1 cellular context compared by ENCODE assay signal in genomic region chr17:752002-752619, GRCh38.
TF ChIP-seq lines count a peak whose summit lies in the region.

TSS of gene GEMIN4 (minus strand) at chr17:752264. CDS start at chr17:752142, 122 bp downstream.

TF ChIP-seq in HEK293, 187 proteins besides CTCF, POLR2A, EP300 and RAD21 (continued from another document and continues in another):
- TF ChIP-seq ZSCAN16 (tag by site-specific recombination; IDR thresholded peaks at IDR 0.05) = no peak
- no peak for TF ChIP-seq ZNF785 (tag by site-specific recombination; IDR thresholded peaks at IDR 0.05)
- TF ChIP-seq YY1 (tag by site-specific recombination; IDR thresholded peaks at IDR 0.05) = peak; percentile 76
- TF ChIP-seq, protein P1, sequence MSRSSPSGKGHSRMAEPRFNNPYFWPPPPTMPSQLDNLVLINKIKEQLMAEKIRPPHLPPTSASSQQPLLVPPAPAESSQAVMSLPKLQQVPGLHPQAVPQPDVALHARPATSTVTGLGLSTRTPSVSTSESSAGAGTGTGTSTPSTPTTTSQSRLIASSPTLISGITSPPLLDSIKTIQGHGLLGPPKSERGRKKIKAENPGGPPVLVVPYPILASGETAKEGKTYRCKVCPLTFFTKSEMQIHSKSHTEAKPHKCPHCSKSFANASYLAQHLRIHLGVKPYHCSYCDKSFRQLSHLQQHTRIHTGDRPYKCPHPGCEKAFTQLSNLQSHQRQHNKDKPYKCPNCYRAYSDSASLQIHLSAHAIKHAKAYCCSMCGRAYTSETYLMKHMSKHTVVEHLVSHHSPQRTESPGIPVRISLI (tag by site-specific recombination; IDR thresholded peaks at IDR 0.05) = no peak
- TF ChIP-seq ZFP41 (tag by site-specific recombination; IDR thresholded peaks at IDR 0.05; ENCODE audit: borderline replicate concordance) = no peak
- TF ChIP-seq ZNF266 (tag by site-specific recombination; IDR thresholded peaks at IDR 0.05; ENCODE audit: low read depth) = no peak
- no peak for TF ChIP-seq BCL6B (tag by site-specific recombination; IDR thresholded peaks at IDR 0.05)
- TF ChIP-seq ZIC2 (tag by site-specific recombination; IDR thresholded peaks at IDR 0.05) = peak; percentile 82
- no peak for TF ChIP-seq ZNF514 (tag by site-specific recombination; IDR thresholded peaks at IDR 0.05)
- TF ChIP-seq ZNF324 (tag by site-specific recombination; IDR thresholded peaks at IDR 0.05) = peak; percentile 67; the same call in 1 of the 2 replicates
- TF ChIP-seq ZNF621 (tag by site-specific recombination; IDR thresholded peaks at IDR 0.05) = no peak
- TF ChIP-seq ZNF677 (tag by site-specific recombination; IDR thresholded peaks at IDR 0.05) = 0 out of 2 replicates have a peak, but pooled peaks have one; percentile 36
- no peak for TF ChIP-seq ZNF664 (tag by site-specific recombination; IDR thresholded peaks at IDR 0.05)
- peak; percentile 80 for TF ChIP-seq SP3 (tag by site-specific recombination; IDR thresholded peaks at IDR 0.05)
- no peak for TF ChIP-seq ZNF768 (tag by site-specific recombination; IDR thresholded peaks at IDR 0.05)
- peak; percentile 74 for TF ChIP-seq ZBTB48 (tag by site-specific recombination; IDR thresholded peaks at IDR 0.05)
- TF ChIP-seq SCRT2 (tag by site-specific recombination; IDR thresholded peaks at IDR 0.05) = no peak
- no peak for TF ChIP-seq GLI4 (tag by site-specific recombination; IDR thresholded peaks at IDR 0.05)
- TF ChIP-seq, protein P2, sequence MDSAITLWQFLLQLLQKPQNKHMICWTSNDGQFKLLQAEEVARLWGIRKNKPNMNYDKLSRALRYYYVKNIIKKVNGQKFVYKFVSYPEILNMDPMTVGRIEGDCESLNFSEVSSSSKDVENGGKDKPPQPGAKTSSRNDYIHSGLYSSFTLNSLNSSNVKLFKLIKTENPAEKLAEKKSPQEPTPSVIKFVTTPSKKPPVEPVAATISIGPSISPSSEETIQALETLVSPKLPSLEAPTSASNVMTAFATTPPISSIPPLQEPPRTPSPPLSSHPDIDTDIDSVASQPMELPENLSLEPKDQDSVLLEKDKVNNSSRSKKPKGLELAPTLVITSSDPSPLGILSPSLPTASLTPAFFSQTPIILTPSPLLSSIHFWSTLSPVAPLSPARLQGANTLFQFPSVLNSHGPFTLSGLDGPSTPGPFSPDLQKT (IDR thresholded peaks at IDR 0.05; ENCODE audit: borderline replicate concordance, low read depth, low read length) = no peak
- no peak for TF ChIP-seq ZNF169 (tag by site-specific recombination; IDR thresholded peaks at IDR 0.05)
- TF ChIP-seq BCL11B (tag by site-specific recombination; IDR thresholded peaks at IDR 0.05; ENCODE audit: low read depth) = no peak
- TF ChIP-seq ZNF830 (tag by site-specific recombination; IDR thresholded peaks at IDR 0.05; ENCODE audit: low read depth) = no peak
- no peak for TF ChIP-seq ZNF350 (tag by site-specific recombination; IDR thresholded peaks at IDR 0.05)
- peak; percentile 85; the same call in 1 of the 2 replicates for TF ChIP-seq PBX3 (CRISPR knock-in tag; IDR thresholded peaks at IDR 0.05)
- no peak for TF ChIP-seq ZNF184 (tag by site-specific recombination; IDR thresholded peaks at IDR 0.05)
- TF ChIP-seq ZNF660 (tag by site-specific recombination; IDR thresholded peaks at IDR 0.05) = peak; percentile 67
- no peak; the same call in 1 of the 2 replicates for TF ChIP-seq HOXD13 (CRISPR knock-in tag; IDR thresholded peaks at IDR 0.05; ENCODE audit: borderline replicate concordance)
- peak; percentile 65 for TF ChIP-seq YY2 (tag by site-specific recombination; IDR thresholded peaks at IDR 0.05)
- no peak for TF ChIP-seq ZNF843 (tag by site-specific recombination; IDR thresholded peaks at IDR 0.05)
- no peak for TF ChIP-seq OSR2 (tag by site-specific recombination; IDR thresholded peaks at IDR 0.05)
- TF ChIP-seq ZNF404 (tag by site-specific recombination; IDR thresholded peaks at IDR 0.05) = no peak
- TF ChIP-seq ZNF202 (tag by site-specific recombination; IDR thresholded peaks at IDR 0.05; ENCODE audit: borderline replicate concordance) = no peak
- TF ChIP-seq ZNF558 (tag by site-specific recombination; IDR thresholded peaks at IDR 0.05) = no peak
- no peak for TF ChIP-seq RBAK (tag by site-specific recombination; IDR thresholded peaks at IDR 0.05)
- TF ChIP-seq ZNF37A (tag by site-specific recombination; IDR thresholded peaks at IDR 0.05) = no peak
- TF ChIP-seq KLF1 (tag by site-specific recombination; IDR thresholded peaks at IDR 0.05) = peak; percentile 39; the same call in 1 of the 2 replicates
- TF ChIP-seq KLF9 (tag by site-specific recombination; IDR thresholded peaks at IDR 0.05; ENCODE audit: low read depth) = peak; percentile 87
- TF ChIP-seq ZNF76 (tag by site-specific recombination; IDR thresholded peaks at IDR 0.05; ENCODE audit: borderline replicate concordance, low read depth) = peak; percentile 89; the same call in 1 of the 2 replicates
- no peak for TF ChIP-seq ZNF211 (tag by site-specific recombination; IDR thresholded peaks at IDR 0.05; ENCODE audit: low read depth)
- TF ChIP-seq ZNF416 (tag by site-specific recombination; IDR thresholded peaks at IDR 0.05) = no peak
- no peak for TF ChIP-seq ZNF26 (tag by site-specific recombination; IDR thresholded peaks at IDR 0.05)
- 0 out of 2 replicates have a peak, but pooled peaks have one; percentile 59 for TF ChIP-seq ZNF561 (tag by site-specific recombination; IDR thresholded peaks at IDR 0.05; ENCODE audit: borderline replicate concordance)
- TF ChIP-seq, protein P3, sequence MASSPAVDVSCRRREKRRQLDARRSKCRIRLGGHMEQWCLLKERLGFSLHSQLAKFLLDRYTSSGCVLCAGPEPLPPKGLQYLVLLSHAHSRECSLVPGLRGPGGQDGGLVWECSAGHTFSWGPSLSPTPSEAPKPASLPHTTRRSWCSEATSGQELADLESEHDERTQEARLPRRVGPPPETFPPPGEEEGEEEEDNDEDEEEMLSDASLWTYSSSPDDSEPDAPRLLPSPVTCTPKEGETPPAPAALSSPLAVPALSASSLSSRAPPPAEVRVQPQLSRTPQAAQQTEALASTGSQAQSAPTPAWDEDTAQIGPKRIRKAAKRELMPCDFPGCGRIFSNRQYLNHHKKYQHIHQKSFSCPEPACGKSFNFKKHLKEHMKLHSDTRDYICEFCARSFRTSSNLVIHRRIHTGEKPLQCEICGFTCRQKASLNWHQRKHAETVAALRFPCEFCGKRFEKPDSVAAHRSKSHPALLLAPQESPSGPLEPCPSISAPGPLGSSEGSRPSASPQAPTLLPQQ (tag by site-specific recombination; IDR thresholded peaks at IDR 0.05) = peak; percentile 47
- no peak for TF ChIP-seq ZNF623 (tag by site-specific recombination; IDR thresholded peaks at IDR 0.05)
- peak; percentile 30; the same call in 1 of the 2 replicates for TF ChIP-seq ZNF121 (tag by site-specific recombination; IDR thresholded peaks at IDR 0.05)
- no peak for TF ChIP-seq ZNF624 (tag by site-specific recombination; IDR thresholded peaks at IDR 0.05)
- TF ChIP-seq, protein P4, sequence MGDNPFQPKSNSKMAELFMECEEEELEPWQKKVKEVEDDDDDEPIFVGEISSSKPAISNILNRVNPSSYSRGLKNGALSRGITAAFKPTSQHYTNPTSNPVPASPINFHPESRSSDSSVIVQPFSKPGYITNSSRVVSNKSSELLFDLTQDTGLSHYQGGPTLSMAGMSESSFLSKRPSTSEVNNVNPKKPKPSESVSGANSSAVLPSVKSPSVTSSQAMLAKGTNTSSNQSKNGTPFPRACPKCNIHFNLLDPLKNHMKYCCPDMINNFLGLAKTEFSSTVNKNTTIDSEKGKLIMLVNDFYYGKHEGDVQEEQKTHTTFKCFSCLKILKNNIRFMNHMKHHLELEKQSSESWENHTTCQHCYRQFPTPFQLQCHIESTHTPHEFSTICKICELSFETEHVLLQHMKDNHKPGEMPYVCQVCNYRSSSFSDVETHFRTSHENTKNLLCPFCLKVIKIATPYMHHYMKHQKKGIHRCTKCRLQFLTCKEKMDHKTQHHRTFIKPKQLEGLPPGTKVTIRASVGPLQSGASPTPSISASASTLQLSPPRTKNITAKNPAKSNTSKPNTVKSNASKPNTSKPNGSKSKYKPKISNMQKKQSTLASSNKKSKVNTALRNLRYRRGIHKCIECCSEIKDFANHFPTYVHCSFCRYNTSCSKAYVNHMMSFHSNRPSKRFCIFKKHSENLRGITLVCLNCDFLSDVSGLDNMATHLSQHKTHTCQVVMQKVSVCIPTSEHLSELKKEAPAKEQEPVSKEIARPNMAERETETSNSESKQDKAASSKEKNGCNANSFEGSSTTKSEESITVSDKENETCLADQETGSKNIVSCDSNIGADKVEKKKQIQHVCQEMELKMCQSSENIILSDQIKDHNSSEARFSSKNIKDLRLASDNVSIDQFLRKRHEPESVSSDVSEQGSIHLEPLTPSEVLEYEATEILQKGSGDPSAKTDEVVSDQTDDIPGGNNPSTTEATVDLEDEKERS (tag by site-specific recombination; IDR thresholded peaks at IDR 0.05) = 0 out of 2 replicates have a peak, but pooled peaks have one; percentile 46
- TF ChIP-seq IKZF3 (tag by site-specific recombination; IDR thresholded peaks at IDR 0.05) = no peak
- TF ChIP-seq ZNF571 (tag by site-specific recombination; IDR thresholded peaks at IDR 0.05) = no peak
- TF ChIP-seq ZNF302 (tag by site-specific recombination; IDR thresholded peaks at IDR 0.05; ENCODE audit: low read depth) = no peak
- no peak for TF ChIP-seq ZNF530 (tag by site-specific recombination; IDR thresholded peaks at IDR 0.05; ENCODE audit: low read depth)
- no peak for TF ChIP-seq HOXA7 (CRISPR knock-in tag; IDR thresholded peaks at IDR 0.05; ENCODE audit: borderline replicate concordance)
- TF ChIP-seq, protein P5, sequence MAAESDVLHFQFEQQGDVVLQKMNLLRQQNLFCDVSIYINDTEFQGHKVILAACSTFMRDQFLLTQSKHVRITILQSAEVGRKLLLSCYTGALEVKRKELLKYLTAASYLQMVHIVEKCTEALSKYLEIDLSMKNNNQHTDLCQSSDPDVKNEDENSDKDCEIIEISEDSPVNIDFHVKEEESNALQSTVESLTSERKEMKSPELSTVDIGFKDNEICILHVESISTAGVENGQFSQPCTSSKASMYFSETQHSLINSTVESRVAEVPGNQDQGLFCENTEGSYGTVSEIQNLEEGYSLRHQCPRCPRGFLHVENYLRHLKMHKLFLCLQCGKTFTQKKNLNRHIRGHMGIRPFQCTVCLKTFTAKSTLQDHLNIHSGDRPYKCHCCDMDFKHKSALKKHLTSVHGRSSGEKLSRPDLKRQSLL (tag by site-specific recombination; IDR thresholded peaks at IDR 0.05) = peak; percentile 78
- TF ChIP-seq, protein P6, sequence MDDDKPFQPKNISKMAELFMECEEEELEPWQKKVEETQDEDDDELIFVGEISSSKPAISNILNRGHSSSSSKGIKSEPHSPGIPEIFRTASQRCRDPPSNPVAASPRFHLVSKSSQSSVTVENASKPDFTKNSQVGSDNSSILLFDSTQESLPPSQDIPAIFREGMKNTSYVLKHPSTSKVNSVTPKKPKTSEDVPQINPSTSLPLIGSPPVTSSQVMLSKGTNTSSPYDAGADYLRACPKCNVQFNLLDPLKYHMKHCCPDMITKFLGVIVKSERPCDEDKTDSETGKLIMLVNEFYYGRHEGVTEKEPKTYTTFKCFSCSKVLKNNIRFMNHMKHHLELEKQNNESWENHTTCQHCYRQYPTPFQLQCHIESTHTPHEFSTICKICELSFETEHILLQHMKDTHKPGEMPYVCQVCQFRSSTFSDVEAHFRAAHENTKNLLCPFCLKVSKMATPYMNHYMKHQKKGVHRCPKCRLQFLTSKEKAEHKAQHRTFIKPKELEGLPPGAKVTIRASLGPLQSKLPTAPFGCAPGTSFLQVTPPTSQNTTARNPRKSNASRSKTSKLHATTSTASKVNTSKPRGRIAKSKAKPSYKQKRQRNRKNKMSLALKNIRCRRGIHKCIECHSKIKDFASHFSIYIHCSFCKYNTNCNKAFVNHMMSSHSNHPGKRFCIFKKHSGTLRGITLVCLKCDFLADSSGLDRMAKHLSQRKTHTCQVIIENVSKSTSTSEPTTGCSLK (tag by site-specific recombination; IDR thresholded peaks at IDR 0.05) = no peak
- no peak for TF ChIP-seq TCF7L2 (IDR thresholded peaks at IDR 0.05; ENCODE audit: borderline replicate concordance, low read depth, low read length)
